15 cellular contexts compared by ENCODE assay signal in genomic region chr20:46739441-46740213, GRCh38. TPM values are rescaled to one million over a fixed set of nuclear protein-coding genes. Genes with fewer than 3 reads are reported as not detected.
A peak's percentile ranks its signal among the peaks of the same experiment; 100 is the strongest.
DNase-seq lines count a peak whose midpoint lies in the region; ATAC-seq and TF ChIP-seq lines count a peak whose summit lies in the region.
"Had no signal": no experiment of that assay in that cellular context is flagged by ENCODE, and none has a peak within 500 bp of the region (broad histone marks: within the 10 kb centered on the region; RNA-seq: fewer than 3 reads in every experiment).

No MANE protein-coding gene starts in this region.

- H3K36me3 ChIP-seq in fibroblast of lung (ENCODE audit: control insufficient read depth, insufficient read depth, low read length) (no peaks in the 10 kb centered on the region), smooth muscle cell (ENCODE audit: low read depth) (no peaks in the 10 kb centered on the region)
- H3K36me3 ChIP-seq: HAP-1 had no signal

- H3K27me3 ChIP-seq in fibroblast of lung (ENCODE audit: control insufficient read depth, insufficient read depth, low read length) (no peaks in the 10 kb centered on the region), smooth muscle cell (ENCODE audit: low read depth) (no peaks in the 10 kb centered on the region)

- H3K9me3 ChIP-seq in fibroblast of lung (ENCODE audit: control insufficient read depth, insufficient read depth, low read depth, low read length) (no peaks in the 10 kb centered on the region), smooth muscle cell (replicated peaks; ENCODE audit: low read depth) (no peaks in the 10 kb centered on the region)
- H3K9me3 ChIP-seq: gastroesophageal sphincter, HAP-1 had no signal

- no peaks in the 10 kb centered on the region for H4K20me1 ChIP-seq in fibroblast of lung (ENCODE audit: control insufficient read depth, extremely low read depth, insufficient read depth, low read length)
- no peaks in the 10 kb centered on the region for H4K20me1 ChIP-seq in smooth muscle cell (ENCODE audit: low read depth)

- H3K9ac ChIP-seq in fibroblast of lung (ENCODE audit: insufficient read depth, low read length): no peak overlapping the region
- H3K9ac ChIP-seq in smooth muscle cell (ENCODE audit: low read depth): no peak overlapping the region

- H3K79me2 ChIP-seq in fibroblast of lung (ENCODE audit: control insufficient read depth, insufficient read depth, low read length): no peaks in the 10 kb centered on the region
- no peaks in the 10 kb centered on the region for H3K79me2 ChIP-seq in smooth muscle cell (ENCODE audit: low read depth)

- no peak overlapping the region for H2AFZ ChIP-seq in fibroblast of lung (ENCODE audit: low read length)
- no peak overlapping the region for H2AFZ ChIP-seq in smooth muscle cell (ENCODE audit: low read depth)

- DNase-seq in NCI-H748 (lab: John Stamatoyannopoulos, UW; ENCODE audit: unreplicated experiment) (peak; percentile 27), NCI-H748 treated with DMSO at 0.1 percent for 48 hours (lab: John Stamatoyannopoulos, UW) (no peak), NCI-H510A treated with DMSO at 0.1 percent for 48 hours (lab: John Stamatoyannopoulos, UW) (peak; percentile 77), fibroblast of lung (ENCODE audit: low read depth in 2 of 2) (peak; percentile 6 to 15), smooth muscle cell (lab: John Stamatoyannopoulos, UW; ENCODE audit: unreplicated experiment) (no peak), NCI-H146 (lab: John Stamatoyannopoulos, UW) (no peak), T-helper 1 cell (no peak)
- DNase-seq: activated gamma-delta T cell treated with Interleukin-2 at 50 U/mL for 16 hours; effector CD4-positive, alpha-beta T cell had no signal

- 64% methylated on average over 4 of the region's 4 CpGs for WGBS in smooth muscle cell (ENCODE audit: low lambda C conversion rate)

- H3K4me3 ChIP-seq in fibroblast of lung (replicated peaks in 1 of 4; ENCODE audit: control extremely low read depth in 1 of 4, insufficient read depth in 1 of 4, low read depth in 3 of 4, low read length in 4 of 4) (no peak overlapping the region), smooth muscle cell (no peak overlapping the region)
- H3K4me3 ChIP-seq: A549, gastroesophageal sphincter, HAP-1, skin epidermis had no signal

- H3K4me1 ChIP-seq in fibroblast of lung (ENCODE audit: control insufficient read depth, extremely low read depth, insufficient read depth, low read length) (no peaks in the 10 kb centered on the region), smooth muscle cell (ENCODE audit: low read depth) (no peaks in the 10 kb centered on the region)
- H3K4me1 ChIP-seq: A549, gastroesophageal sphincter, HAP-1 had no signal

- ATAC-seq in HG02571 (IDR thresholded peaks at IDR 0.05; ENCODE audit: unreplicated experiment): no peak
- ATAC-seq: A549, gastroesophageal sphincter, WTC11 had no signal

- peak overlapping the region; percentile 32 for H3K4me2 ChIP-seq in fibroblast of lung (ENCODE audit: extremely low read depth, insufficient read depth, low read length)
- no peak overlapping the region for H3K4me2 ChIP-seq in smooth muscle cell
- H3K4me2 ChIP-seq: A549 had no signal

- H3K27ac ChIP-seq in fibroblast of lung (ENCODE audit: insufficient read depth, low read length) (no peak overlapping the region), smooth muscle cell (ENCODE audit: low read depth) (peak overlapping the region; percentile 72)
- H3K27ac ChIP-seq: A549, gastroesophageal sphincter had no signal

- no peak for TF ChIP-seq CTCF in fibroblast of lung (conservative IDR thresholded peaks at IDR 0.05 in 1 of 2, IDR thresholded peaks at IDR 0.05 in 1 of 2; ENCODE audit: low read depth in 1 of 2, low read length in 2 of 2)
- no peak for TF ChIP-seq CTCF in smooth muscle cell (IDR thresholded peaks at IDR 0.05; ENCODE audit: borderline replicate concordance, insufficient read depth, poor library complexity, severe bottlenecking)

- no peaks in the 10 kb centered on the region for H3F3A ChIP-seq in smooth muscle cell (ENCODE audit: low read depth)

RNA-seq across cellular contexts. Expression of gene SLC2A10, which starts 30.2 kb away (rescaled TPM):
- 42.1 and 47.2 TPM in 2 replicates for total RNA-seq in fibroblast of lung
- 20.4 and 35.3 TPM in 2 replicates for polyA plus RNA-seq in fibroblast of lung
- 15.9 and 24.3 TPM in 2 replicates for polyA plus RNA-seq in fibroblast of lung (2012)
- 28.0 and 51.5 TPM in 2 replicates for polyA minus RNA-seq in fibroblast of lung (ENCODE audit: low replicate concordance)
- total RNA-seq in smooth muscle cell: 43.7 and 59.7 TPM in 2 replicates
- 27.4 and 40.5 TPM in 2 replicates for polyA plus RNA-seq in smooth muscle cell

RNA-seq across cellular contexts. Expression of gene TP53RK, which starts 50.4 kb away (rescaled TPM):
- 19.5 TPM in 2 replicates for total RNA-seq in fibroblast of lung
- 9.2 and 10.5 TPM in 2 replicates for polyA plus RNA-seq in fibroblast of lung
- polyA plus RNA-seq in fibroblast of lung (2012): 10.0 and 12.9 TPM in 2 replicates
- polyA minus RNA-seq in fibroblast of lung (ENCODE audit: low replicate concordance): 5.9 and 6.4 TPM in 2 replicates
- total RNA-seq in smooth muscle cell: 26.5 and 30.9 TPM in 2 replicates
- polyA plus RNA-seq in smooth muscle cell: 28.2 and 30.9 TPM in 2 replicates

Comparison
In these comparisons a context has a peak if more than half of its experiments do, and no peak if none do; other contexts are left out.
1. DNase-seq: peak in NCI-H748 (single experiment), NCI-H510A treated with DMSO at 0.1 percent for 48 hours (single experiment) and fibroblast of lung (2 of 2); none in NCI-H748 treated with DMSO at 0.1 percent for 48 hours (single experiment), smooth muscle cell (single experiment), NCI-H146 (single experiment) and T-helper 1 cell (0 of 5).